Comparison of ENCODE assay signal across 8 cellular contexts in the genomic region with DNA sequence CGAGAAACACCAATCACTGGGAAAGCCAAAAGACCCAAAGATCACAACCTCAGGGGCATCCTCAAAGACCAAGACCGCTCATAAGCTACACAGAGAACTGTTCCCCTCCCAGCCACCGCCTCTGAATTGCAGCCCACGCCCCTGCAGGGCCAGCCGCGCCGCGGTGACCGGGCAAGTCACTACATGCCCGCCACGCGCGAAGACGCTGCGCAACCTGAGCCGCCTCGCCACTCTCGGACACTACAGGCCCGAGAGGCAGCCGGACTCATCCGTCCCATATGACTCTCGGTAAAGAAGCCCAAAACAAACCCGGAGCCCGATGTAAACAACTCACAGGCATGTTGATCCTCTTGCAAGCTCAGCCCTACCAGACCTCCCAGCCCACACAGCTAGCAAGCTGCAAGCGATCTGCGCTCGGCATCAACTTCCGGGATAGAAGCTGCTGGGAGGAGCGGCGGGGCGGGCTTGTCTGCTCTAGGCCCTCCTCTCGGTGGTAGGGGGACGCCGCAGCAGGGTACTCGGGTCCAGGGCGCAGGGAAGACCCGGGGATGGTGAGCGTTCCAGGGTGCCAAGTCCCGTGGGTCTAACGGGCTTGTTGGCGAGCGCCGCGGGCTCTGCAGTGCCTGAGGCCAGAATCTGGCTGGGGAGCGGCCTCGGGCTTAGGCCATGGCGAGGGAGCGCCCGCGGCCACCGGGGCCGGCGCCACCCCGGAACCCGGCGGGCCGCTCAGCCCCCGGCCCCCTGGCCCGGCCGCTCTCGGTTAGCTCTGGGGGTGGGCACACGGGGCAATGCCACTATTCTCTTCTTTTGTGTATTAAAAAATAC. TPM values are rescaled to one million over a fixed set of nuclear protein-coding genes. Genes with fewer than 3 reads are reported as not detected.
A peak's percentile ranks its signal among the peaks of the same experiment; 100 is the strongest.
DNase-seq lines count a peak whose midpoint lies in the region; ATAC-seq and TF ChIP-seq lines count a peak whose summit lies in the region.

RPS27L (minus strand) TSS at position 412 of the 825 bp plus-strand sequence; CDS start at position 340, 72 bp downstream.

- DNase-seq in Daoy (ENCODE audit: low read depth) = peak; percentile 94
- DNase-seq in GOT3 (lab: John Stamatoyannopoulos, UW) = peak; percentile 45
- peak; percentile 79 for DNase-seq in LNCaP clone FGC (ENCODE audit: low read depth)
- DNase-seq in RPMI8226 = peak; percentile 96
- peak; percentile 77 to 81 for DNase-seq in activated T-helper 1 cell treated with anti-CD3 and anti-CD28 coated beads, Interleukin-2, amount 50 U/mL, for 16 hours (ENCODE audit: low read depth in 1 of 2, low spot score in 1 of 2)
- peak; percentile 96 for DNase-seq in fibroblast of lung (ENCODE audit: low read depth in 2 of 2)
- peak; percentile 75 to 93 (median 84) for DNase-seq in naive thymus-derived CD8-positive, alpha-beta T cell
- peak; percentile 85 for DNase-seq in stimulated activated naive B cell treated with anti-CD40 and anti-IgM and Interleukin-4, amounts not matched to agents 10 μg/mL and 1 μg/mL and 100 μg/mL, for 72 hours

- no peak for TF ChIP-seq CTCF in LNCaP clone FGC (IDR thresholded peaks at IDR 0.05; ENCODE audit: control insufficient read depth, extremely low read depth, insufficient read depth)
- no peak for TF ChIP-seq CTCF in fibroblast of lung (conservative IDR thresholded peaks at IDR 0.05 in 1 of 2, IDR thresholded peaks at IDR 0.05 in 1 of 2; ENCODE audit: low read depth in 1 of 2, low read length in 2 of 2)

- no peaks in the 10 kb centered on the region for H3K9me3 Mint-ChIP-seq in naive thymus-derived CD8-positive, alpha-beta T cell
- no peaks in the 10 kb centered on the region for H3K9me3 Mint-ChIP-seq in stimulated activated naive B cell treated with anti-CD40 and anti-IgM and Interleukin-4, amounts not matched to agents 10 μg/mL and 1 μg/mL and 100 μg/mL, for 72 hours

- peak within 1 kb of the TSS; percentile 88 for H3K9ac ChIP-seq in fibroblast of lung (ENCODE audit: insufficient read depth, low read length)

- H3K79me2 ChIP-seq in fibroblast of lung (ENCODE audit: control insufficient read depth, insufficient read depth, low read length) = peaks cover 31% of the 10 kb centered on the region

- peak within 1 kb of the TSS; percentile 63 for H2AFZ ChIP-seq in fibroblast of lung (ENCODE audit: low read length)

- peak within 1 kb of the TSS; percentile 97 to 100 (median 99) for H3K4me3 Mint-ChIP-seq in naive thymus-derived CD8-positive, alpha-beta T cell
- peak within 1 kb of the TSS; percentile 99 to 100 for H3K4me3 Mint-ChIP-seq in stimulated activated naive B cell treated with anti-CD40 and anti-IgM and Interleukin-4, amounts not matched to agents 10 μg/mL and 1 μg/mL and 100 μg/mL, for 72 hours

- no peaks in the 10 kb centered on the region for H3K27me3 ChIP-seq in fibroblast of lung (ENCODE audit: control insufficient read depth, insufficient read depth, low read length)

- peaks cover 0 to 22% (median 0%) of the 10 kb centered on the region in 3 donors for H3K36me3 Mint-ChIP-seq in naive thymus-derived CD8-positive, alpha-beta T cell
- H3K36me3 Mint-ChIP-seq in stimulated activated naive B cell treated with anti-CD40 and anti-IgM and Interleukin-4, amounts not matched to agents 10 μg/mL and 1 μg/mL and 100 μg/mL, for 72 hours = peaks cover 12 to 13% of the 10 kb centered on the region in 2 donors

- no peaks in the 10 kb centered on the region for H3K27me3 Mint-ChIP-seq in naive thymus-derived CD8-positive, alpha-beta T cell
- no peaks in the 10 kb centered on the region for H3K27me3 Mint-ChIP-seq in stimulated activated naive B cell treated with anti-CD40 and anti-IgM and Interleukin-4, amounts not matched to agents 10 μg/mL and 1 μg/mL and 100 μg/mL, for 72 hours

- no peaks in the 10 kb centered on the region for H4K20me1 ChIP-seq in fibroblast of lung (ENCODE audit: control insufficient read depth, extremely low read depth, insufficient read depth, low read length)

- POLR2A ChIA-PET in naive thymus-derived CD8-positive, alpha-beta T cell (lab: Charles Lee) = interaction anchor here (0.6 to 3.1 kb wide), 20 partner anchors 9 to 443 kb away, joined by 3 to 56 read pairs (median 3); partner anchors contain the start of genes APH1B, LACTB and RAB8B

- no peaks in the 10 kb centered on the region for H3K9me3 ChIP-seq in fibroblast of lung (ENCODE audit: control insufficient read depth, insufficient read depth, low read depth, low read length)

- ATAC-seq in naive thymus-derived CD8-positive, alpha-beta T cell = peak; percentile 97
- ATAC-seq in stimulated activated naive B cell treated with anti-CD40 and anti-IgM and Interleukin-4, amounts not matched to agents 10 μg/mL and 1 μg/mL and 100 μg/mL, for 72 hours (replicated peaks) = peak; percentile 96

- H3K4me2 ChIP-seq in fibroblast of lung (ENCODE audit: extremely low read depth, insufficient read depth, low read length) = peak within 1 kb of the TSS; percentile 88

- peaks cover 3% of the 10 kb centered on the region for H3K4me1 ChIP-seq in fibroblast of lung (ENCODE audit: control insufficient read depth, extremely low read depth, insufficient read depth, low read length)

- H3K27ac Mint-ChIP-seq in naive thymus-derived CD8-positive, alpha-beta T cell = peak within 1 kb of the TSS; percentile 94 to 99 (median 98)
- peak within 1 kb of the TSS; percentile 98 for H3K27ac Mint-ChIP-seq in stimulated activated naive B cell treated with anti-CD40 and anti-IgM and Interleukin-4, amounts not matched to agents 10 μg/mL and 1 μg/mL and 100 μg/mL, for 72 hours

- peaks cover 5% of the 10 kb centered on the region for H3K36me3 ChIP-seq in fibroblast of lung (ENCODE audit: control insufficient read depth, insufficient read depth, low read length)

- peaks cover 3 to 30% (median 20%) of the 10 kb centered on the region in 4 donors for H3K4me1 Mint-ChIP-seq in naive thymus-derived CD8-positive, alpha-beta T cell
- peaks cover 4 to 5% of the 10 kb centered on the region in 2 donors for H3K4me1 Mint-ChIP-seq in stimulated activated naive B cell treated with anti-CD40 and anti-IgM and Interleukin-4, amounts not matched to agents 10 μg/mL and 1 μg/mL and 100 μg/mL, for 72 hours

- H3K27ac ChIP-seq in fibroblast of lung (ENCODE audit: insufficient read depth, low read length) = peak within 1 kb of the TSS; percentile 90

- H3K4me3 ChIP-seq in LNCaP clone FGC (ENCODE audit: low read depth, low read length) = peak within 1 kb of the TSS; percentile 60
- peak within 1 kb of the TSS; percentile 64 to 85 (median 74) for H3K4me3 ChIP-seq in fibroblast of lung (replicated peaks in 1 of 4; ENCODE audit: control extremely low read depth in 1 of 4, insufficient read depth in 1 of 4, low read depth in 3 of 4, low read length in 4 of 4)

RNA-seq across cellular contexts. Expression of gene RPS27L, which starts in this region (rescaled TPM):
- total RNA-seq in Daoy (2014; rRNA removed; shearing (Covaris generic)) = 49.6 and 59.0 TPM in 2 replicates
- 400 and 482 TPM in 2 replicates for total RNA-seq in fibroblast of lung
- 402 and 481 TPM in 2 replicates for polyA plus RNA-seq in fibroblast of lung
- 535 and 690 TPM in 2 replicates for polyA plus RNA-seq in fibroblast of lung (2012)
- 7.7 and 21.1 TPM in 2 replicates for polyA minus RNA-seq in fibroblast of lung (ENCODE audit: low replicate concordance)
- 100 to 1,000 TPM; 139 to 142 TPM for total RNA-seq in naive thymus-derived CD8-positive, alpha-beta T cell
- 100 to 1,000 TPM; 143 to 221 (median 206) TPM for polyA plus RNA-seq in naive thymus-derived CD8-positive, alpha-beta T cell

Comparison
In these comparisons a context has a peak if more than half of its experiments do, and no peak if none do; other contexts are left out.
1. Peak in every context shown above with its lines: DNase-seq, ATAC-seq, H3K4me3 ChIP-seq and H3K27ac ChIP-seq.
2. DNase-seq: peak in every context shown above with its lines; median percentile 96 in RPMI8226; 96 in fibroblast of lung; 94 in Daoy; 85 in stimulated activated naive B cell treated with anti-CD40 and anti-IgM and Interleukin-4, amounts not matched to agents 10 μg/mL and 1 μg/mL and 100 μg/mL, for 72 hours; 84 in naive thymus-derived CD8-positive, alpha-beta T cell; 79 in LNCaP clone FGC; 79 in activated T-helper 1 cell treated with anti-CD3 and anti-CD28 coated beads, Interleukin-2, amount 50 U/mL, for 16 hours; 45 in GOT3.